In genomic region chr1:109793089-109793485, GRCh38 we compare ENCODE assay signal across 9 cellular contexts. TPM values are rescaled to one million over a fixed set of nuclear protein-coding genes. Genes with fewer than 3 reads are reported as not detected.
A peak's percentile ranks its signal among the peaks of the same experiment; 100 is the strongest.
DNase-seq lines count a peak whose midpoint lies in the region; ATAC-seq and TF ChIP-seq lines count a peak whose summit lies in the region.
"Had no signal": no experiment of that assay in that cellular context is flagged by ENCODE, and none has a peak within 500 bp of the region (broad histone marks: within the 10 kb centered on the region; RNA-seq: fewer than 3 reads in every experiment).

No MANE protein-coding gene starts in this region.

- 46% methylated on average over 3 of the region's 5 CpGs for WGBS in esophagus muscularis mucosa

- POLR2A ChIA-PET in CD8-positive, alpha-beta memory T cell (lab: Charles Lee), result no interaction called here

- TF ChIP-seq CTCF in esophagus muscularis mucosa (IDR thresholded peaks at IDR 0.05), result no peak

- H3K4me3 ChIP-seq in CD8-positive, alpha-beta memory T cell (ENCODE audit: low read length), result no peak overlapping the region
- H3K4me3 ChIP-seq in esophagus muscularis mucosa, result no peak overlapping the region

- H3K9me3 Mint-ChIP-seq in CD8-positive, alpha-beta memory T cell, result no peaks in the 10 kb centered on the region

- peak overlapping the region; percentile 43 for H3K27ac ChIP-seq in CD8-positive, alpha-beta memory T cell (ENCODE audit: low read depth, low read length)
- H3K27ac ChIP-seq in esophagus muscularis mucosa (replicated peaks in 1 of 4), result peak overlapping the region; percentile 50 to 67 (median 62)

- no peaks in the 10 kb centered on the region for H3K36me3 Mint-ChIP-seq in CD8-positive, alpha-beta memory T cell
- H3K36me3 Mint-ChIP-seq in T-helper 17 cell (ENCODE audit: low read depth), result peaks cover 4% of the 10 kb centered on the region

- TF ChIP-seq POLR2A in esophagus muscularis mucosa (IDR thresholded peaks at IDR 0.05; ENCODE audit: low read depth), result no peak

- no peaks in the 10 kb centered on the region for H3K36me3 ChIP-seq in CD8-positive, alpha-beta memory T cell (ENCODE audit: insufficient read depth, low read length)
- H3K36me3 ChIP-seq in esophagus muscularis mucosa, result no peaks in the 10 kb centered on the region

- TF ChIP-seq EP300 in esophagus muscularis mucosa (IDR thresholded peaks at IDR 0.05), result no peak

- ATAC-seq in T-helper 17 cell (no peak), GM18909 (IDR thresholded peaks at IDR 0.05; ENCODE audit: poor library complexity, unreplicated experiment) (no peak), HG03159 (IDR thresholded peaks at IDR 0.05; ENCODE audit: unreplicated experiment) (no peak)

- peaks cover 83% of the 10 kb centered on the region for H3K4me1 ChIP-seq in CD8-positive, alpha-beta memory T cell (ENCODE audit: insufficient read depth, low read length)
- H3K4me1 ChIP-seq in esophagus muscularis mucosa, result peaks cover 64 to 79% (median 69%) of the 10 kb centered on the region in 4 donors

- intact Hi-C loops in esophagus muscularis mucosa (cut with DNase I) (no loop called here), posterior vena cava (cut with DNase I) (loop anchor here in 1 of 2 donors (10.0 kb wide), 1 partner anchor 122 kb away; the partner anchor contains the start of gene CSF1)

- peak overlapping the region; percentile 78 to 96 (median 86) for H3K27ac Mint-ChIP-seq in CD8-positive, alpha-beta memory T cell
- H3K27ac Mint-ChIP-seq in T-helper 17 cell, result peak overlapping the region; percentile 87

- peaks cover 62 to 91% (median 69%) of the 10 kb centered on the region in 3 donors for H3K4me1 Mint-ChIP-seq in CD8-positive, alpha-beta memory T cell
- peaks cover 48% of the 10 kb centered on the region for H3K4me1 Mint-ChIP-seq in T-helper 17 cell

- no peaks in the 10 kb centered on the region for H3K9me3 ChIP-seq in CD8-positive, alpha-beta memory T cell (ENCODE audit: low read length)
- H3K9me3 ChIP-seq in T-helper 17 cell (ENCODE audit: control insufficient read depth, low read length, poor library complexity, severe bottlenecking) (no peaks in the 10 kb centered on the region), esophagus muscularis mucosa (no peaks in the 10 kb centered on the region)

- DNase-seq in CD8-positive, alpha-beta memory T cell, result no peak
- DNase-seq in T-helper 17 cell (no peak), esophagus muscularis mucosa (ENCODE audit: extremely low spot score) (no peak), posterior vena cava (ENCODE audit: low spot score) (peak; percentile 49), NCI-H1694 treated with DMSO at 0.1 percent for 48 hours (lab: John Stamatoyannopoulos, UW) (no peak), HK-2 (ENCODE audit: unreplicated experiment) (no peak)
- DNase-seq: MM.1S had no signal

- peak overlapping the region in 5 of 7 donors; percentile 5 to 81 (median 35) for H3K4me3 Mint-ChIP-seq in CD8-positive, alpha-beta memory T cell
- H3K4me3 Mint-ChIP-seq in T-helper 17 cell, result no peak overlapping the region

- H3K27me3 ChIP-seq in CD8-positive, alpha-beta memory T cell (ENCODE audit: insufficient read depth, low read length, poor library complexity, severe bottlenecking), result no peaks in the 10 kb centered on the region
- no peaks in the 10 kb centered on the region for H3K27me3 ChIP-seq in esophagus muscularis mucosa

- H3K27me3 Mint-ChIP-seq in CD8-positive, alpha-beta memory T cell, result no peaks in the 10 kb centered on the region
- H3K27me3 Mint-ChIP-seq in T-helper 17 cell, result no peaks in the 10 kb centered on the region

- CTCF ChIA-PET in CD8-positive, alpha-beta memory T cell (lab: Charles Lee), result interaction anchor here (1.2 to 27.0 kb wide), 4 partner anchors 8 to 190 kb away, joined by 4 to 520 read pairs (median 29); partner anchors contain the start of gene AHCYL1

RNA-seq across cellular contexts. Expression of gene EPS8L3, which starts 29.4 kb away (rescaled TPM):
- total RNA-seq in CD8-positive, alpha-beta memory T cell, result not detected
- not detected for polyA plus RNA-seq in CD8-positive, alpha-beta memory T cell
- total RNA-seq in T-helper 17 cell (not detected), esophagus muscularis mucosa (under 1 TPM in 1 of 4 donors, not detected in 3; 0.52 TPM), posterior vena cava (not detected)

RNA-seq across cellular contexts. Expression of gene GSTM3, which starts 52.2 kb away (rescaled TPM):
- 1 to 10 TPM; 7.2 to 7.5 TPM for total RNA-seq in CD8-positive, alpha-beta memory T cell
- 23.1 TPM for polyA plus RNA-seq in CD8-positive, alpha-beta memory T cell
- total RNA-seq in T-helper 17 cell (1 to 10 TPM; 5.6 to 7.8 TPM), esophagus muscularis mucosa (100 to 1,000 TPM in 1 of 4 donors, 10 to 100 TPM in 3; 64.6 to 111 (median 76.9) TPM), posterior vena cava (10 to 100 TPM; 35.1 to 52.2 TPM)

Comparison
In these comparisons a context has a peak if more than half of its experiments do, and no peak if none do; other contexts are left out.
1. RNA of gene GSTM3, which starts 52.2 kb away (total RNA-seq): 64.6 to 111 TPM in esophagus muscularis mucosa and 35.1 to 52.2 TPM in posterior vena cava; 5.6 to 7.8 TPM in T-helper 17 cell and 7.2 to 7.5 TPM in CD8-positive, alpha-beta memory T cell; every median in the first group is over 4 times any median in the second.